Comparison of ENCODE assay signal across 1 cellular context in the genomic region with DNA sequence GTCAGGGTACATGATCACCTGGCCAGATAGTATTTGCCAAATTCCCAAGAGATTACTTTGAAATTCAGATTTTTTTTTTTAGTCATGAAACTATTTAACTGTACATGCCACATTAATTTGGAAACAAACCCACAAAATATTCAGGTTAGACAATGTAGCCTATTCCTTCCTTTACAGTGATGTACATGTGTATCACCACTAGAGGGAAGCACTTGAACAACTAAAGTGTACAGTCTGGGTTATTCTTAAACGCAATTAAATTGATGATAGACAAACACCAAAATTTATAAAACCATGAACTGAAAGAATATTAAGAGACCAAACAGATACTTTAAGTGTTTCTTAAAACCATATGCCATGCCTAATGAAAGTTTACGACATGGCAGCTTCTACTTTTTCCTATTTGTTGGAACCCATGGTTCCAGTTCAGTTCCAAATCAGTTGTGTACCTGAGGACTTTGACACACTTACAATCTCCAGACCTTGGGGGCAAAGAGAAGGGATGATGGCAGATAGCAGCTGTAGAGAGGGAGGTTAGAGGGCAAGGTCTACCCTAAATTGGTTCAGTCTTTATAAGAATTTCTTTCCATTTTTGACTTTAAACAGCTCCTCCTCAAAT.
A peak's percentile ranks its signal among the peaks of the same experiment; 100 is the strongest.
TF ChIP-seq lines count a peak whose summit lies in the region.

No MANE protein-coding gene starts in this region.

TF ChIP-seq in K562, 482 proteins besides CTCF, POLR2A, EP300 and RAD21 (continued from another document):
- TF ChIP-seq, protein P1, sequence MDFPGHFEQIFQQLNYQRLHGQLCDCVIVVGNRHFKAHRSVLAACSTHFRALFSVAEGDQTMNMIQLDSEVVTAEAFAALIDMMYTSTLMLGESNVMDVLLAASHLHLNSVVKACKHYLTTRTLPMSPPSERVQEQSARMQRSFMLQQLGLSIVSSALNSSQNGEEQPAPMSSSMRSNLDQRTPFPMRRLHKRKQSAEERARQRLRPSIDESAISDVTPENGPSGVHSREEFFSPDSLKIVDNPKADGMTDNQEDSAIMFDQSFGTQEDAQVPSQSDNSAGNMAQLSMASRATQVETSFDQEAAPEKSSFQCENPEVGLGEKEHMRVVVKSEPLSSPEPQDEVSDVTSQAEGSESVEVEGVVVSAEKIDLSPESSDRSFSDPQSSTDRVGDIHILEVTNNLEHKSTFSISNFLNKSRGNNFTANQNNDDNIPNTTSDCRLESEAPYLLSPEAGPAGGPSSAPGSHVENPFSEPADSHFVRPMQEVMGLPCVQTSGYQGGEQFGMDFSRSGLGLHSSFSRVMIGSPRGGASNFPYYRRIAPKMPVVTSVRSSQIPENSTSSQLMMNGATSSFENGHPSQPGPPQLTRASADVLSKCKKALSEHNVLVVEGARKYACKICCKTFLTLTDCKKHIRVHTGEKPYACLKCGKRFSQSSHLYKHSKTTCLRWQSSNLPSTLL (IDR thresholded peaks at IDR 0.05) = no peak
- TF ChIP-seq POLR2AphosphoS5 (IDR thresholded peaks at IDR 0.05; ENCODE audit: control insufficient read depth, insufficient read depth, low read depth, low read length) (no peak), NFRKB (IDR thresholded peaks at IDR 0.05; ENCODE audit: low read depth) (no peak), CTBP1 (IDR thresholded peaks at IDR 0.05; ENCODE audit: borderline replicate concordance) (no peak), ZC3H4 (CRISPR knock-in tag; IDR thresholded peaks at IDR 0.05; ENCODE audit: borderline replicate concordance) (no peak), SMAD4 (CRISPR knock-in tag; conservative IDR thresholded peaks at IDR 0.05) (no peak), LCOR (CRISPR knock-in tag; IDR thresholded peaks at IDR 0.05) (no peak)
- TF ChIP-seq, protein P2, sequence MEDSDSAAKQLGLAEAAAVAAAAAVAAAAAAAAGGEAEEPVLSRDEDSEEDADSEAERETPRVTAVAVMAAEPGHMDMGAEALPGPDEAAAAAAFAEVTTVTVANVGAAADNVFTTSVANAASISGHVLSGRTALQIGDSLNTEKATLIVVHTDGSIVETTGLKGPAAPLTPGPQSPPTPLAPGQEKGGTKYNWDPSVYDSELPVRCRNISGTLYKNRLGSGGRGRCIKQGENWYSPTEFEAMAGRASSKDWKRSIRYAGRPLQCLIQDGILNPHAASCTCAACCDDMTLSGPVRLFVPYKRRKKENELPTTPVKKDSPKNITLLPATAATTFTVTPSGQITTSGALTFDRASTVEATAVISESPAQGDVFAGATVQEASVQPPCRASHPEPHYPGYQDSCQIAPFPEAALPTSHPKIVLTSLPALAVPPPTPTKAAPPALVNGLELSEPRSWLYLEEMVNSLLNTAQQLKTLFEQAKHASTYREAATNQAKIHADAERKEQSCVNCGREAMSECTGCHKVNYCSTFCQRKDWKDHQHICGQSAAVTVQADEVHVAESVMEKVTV (CRISPR knock-in tag; IDR thresholded peaks at IDR 0.05) = peak; percentile 59
- TF ChIP-seq, protein P3, sequence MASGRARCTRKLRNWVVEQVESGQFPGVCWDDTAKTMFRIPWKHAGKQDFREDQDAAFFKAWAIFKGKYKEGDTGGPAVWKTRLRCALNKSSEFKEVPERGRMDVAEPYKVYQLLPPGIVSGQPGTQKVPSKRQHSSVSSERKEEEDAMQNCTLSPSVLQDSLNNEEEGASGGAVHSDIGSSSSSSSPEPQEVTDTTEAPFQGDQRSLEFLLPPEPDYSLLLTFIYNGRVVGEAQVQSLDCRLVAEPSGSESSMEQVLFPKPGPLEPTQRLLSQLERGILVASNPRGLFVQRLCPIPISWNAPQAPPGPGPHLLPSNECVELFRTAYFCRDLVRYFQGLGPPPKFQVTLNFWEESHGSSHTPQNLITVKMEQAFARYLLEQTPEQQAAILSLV (tag; IDR thresholded peaks at IDR 0.05) = no peak
- TF ChIP-seq, protein P4, sequence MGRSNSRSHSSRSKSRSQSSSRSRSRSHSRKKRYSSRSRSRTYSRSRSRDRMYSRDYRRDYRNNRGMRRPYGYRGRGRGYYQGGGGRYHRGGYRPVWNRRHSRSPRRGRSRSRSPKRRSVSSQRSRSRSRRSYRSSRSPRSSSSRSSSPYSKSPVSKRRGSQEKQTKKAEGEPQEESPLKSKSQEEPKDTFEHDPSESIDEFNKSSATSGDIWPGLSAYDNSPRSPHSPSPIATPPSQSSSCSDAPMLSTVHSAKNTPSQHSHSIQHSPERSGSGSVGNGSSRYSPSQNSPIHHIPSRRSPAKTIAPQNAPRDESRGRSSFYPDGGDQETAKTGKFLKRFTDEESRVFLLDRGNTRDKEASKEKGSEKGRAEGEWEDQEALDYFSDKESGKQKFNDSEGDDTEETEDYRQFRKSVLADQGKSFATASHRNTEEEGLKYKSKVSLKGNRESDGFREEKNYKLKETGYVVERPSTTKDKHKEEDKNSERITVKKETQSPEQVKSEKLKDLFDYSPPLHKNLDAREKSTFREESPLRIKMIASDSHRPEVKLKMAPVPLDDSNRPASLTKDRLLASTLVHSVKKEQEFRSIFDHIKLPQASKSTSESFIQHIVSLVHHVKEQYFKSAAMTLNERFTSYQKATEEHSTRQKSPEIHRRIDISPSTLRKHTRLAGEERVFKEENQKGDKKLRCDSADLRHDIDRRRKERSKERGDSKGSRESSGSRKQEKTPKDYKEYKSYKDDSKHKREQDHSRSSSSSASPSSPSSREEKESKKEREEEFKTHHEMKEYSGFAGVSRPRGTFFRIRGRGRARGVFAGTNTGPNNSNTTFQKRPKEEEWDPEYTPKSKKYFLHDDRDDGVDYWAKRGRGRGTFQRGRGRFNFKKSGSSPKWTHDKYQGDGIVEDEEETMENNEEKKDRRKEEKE (IDR thresholded peaks at IDR 0.05; ENCODE audit: borderline replicate concordance in 1 of 2, control insufficient read depth in 1 of 2, low read depth in 2 of 2, low read length in 1 of 2) = no peak
